In the genomic region with DNA sequence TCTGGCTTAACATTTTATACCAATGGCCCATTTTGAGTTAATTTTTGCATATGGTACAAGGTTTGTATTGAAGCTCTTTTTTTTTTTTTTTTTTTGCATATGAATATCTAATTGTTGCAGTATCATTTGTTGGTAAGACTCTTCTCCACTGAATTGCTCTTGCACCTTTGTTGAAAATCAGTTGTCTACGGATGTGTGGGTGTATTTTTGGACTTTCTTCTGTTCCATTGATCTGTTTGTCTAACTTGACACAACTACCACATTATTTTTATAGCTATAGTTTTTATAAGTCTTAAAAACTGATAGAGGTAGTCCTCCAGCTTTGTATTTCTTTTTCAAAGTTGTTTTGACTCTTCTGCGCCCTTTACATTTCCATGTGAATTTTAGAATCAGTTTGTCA, we compare ENCODE assay signal across 8 cellular contexts.
"Had no signal": no experiment of that assay in that cellular context is flagged by ENCODE, and none has a peak within 500 bp of the region (broad histone marks: within the 10 kb centered on the region; RNA-seq: fewer than 3 reads in every experiment).

No MANE protein-coding gene starts in this region.

- H3K9ac ChIP-seq: KMS-11 had no signal

- DNase-seq: GOT3, H7, HFFc6, KBM-7 had no signal

- H3K4me3 ChIP-seq: HAP-1 had no signal

- H3K36me3 ChIP-seq: HAP-1 had no signal

- H3K4me2 ChIP-seq: KMS-11 had no signal

- ATAC-seq: HCT116 had no signal

- H3K27ac ChIP-seq: HL-60, KMS-11 had no signal
